2 cellular contexts compared by ENCODE assay signal in the genomic region with DNA sequence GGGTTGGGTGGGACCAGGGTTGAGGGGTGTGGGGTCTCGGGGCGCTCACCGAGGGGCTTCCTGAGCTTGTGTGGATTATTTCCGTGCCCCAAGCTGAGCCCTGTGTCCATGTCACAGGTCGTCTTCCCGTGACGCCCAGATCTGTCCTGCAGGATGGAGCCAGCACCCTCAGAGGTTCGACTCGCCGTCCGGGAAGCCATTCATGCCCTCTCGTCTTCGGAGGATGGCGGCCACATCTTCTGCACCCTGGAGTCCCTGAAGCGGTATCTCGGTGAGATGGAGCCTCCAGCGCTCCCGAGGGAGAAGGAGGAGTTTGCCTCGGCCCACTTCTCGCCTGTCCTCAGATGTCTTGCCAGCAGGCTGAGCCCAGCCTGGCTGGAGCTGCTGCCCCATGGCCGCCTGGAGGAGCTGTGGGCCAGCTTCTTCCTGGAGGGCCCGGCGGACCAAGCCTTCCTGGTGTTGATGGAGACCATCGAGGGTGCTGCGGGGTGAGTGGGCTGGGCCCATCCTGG.
TF ChIP-seq lines count a peak whose summit lies in the region.

No MANE protein-coding gene starts in this region.

TF ChIP-seq in A549, 52 proteins besides CTCF, POLR2A, EP300 and RAD21:
- no peak for TF ChIP-seq NPAS2 (CRISPR knock-in tag; IDR thresholded peaks at IDR 0.05; ENCODE audit: borderline replicate concordance)
- TF ChIP-seq, protein P1, sequence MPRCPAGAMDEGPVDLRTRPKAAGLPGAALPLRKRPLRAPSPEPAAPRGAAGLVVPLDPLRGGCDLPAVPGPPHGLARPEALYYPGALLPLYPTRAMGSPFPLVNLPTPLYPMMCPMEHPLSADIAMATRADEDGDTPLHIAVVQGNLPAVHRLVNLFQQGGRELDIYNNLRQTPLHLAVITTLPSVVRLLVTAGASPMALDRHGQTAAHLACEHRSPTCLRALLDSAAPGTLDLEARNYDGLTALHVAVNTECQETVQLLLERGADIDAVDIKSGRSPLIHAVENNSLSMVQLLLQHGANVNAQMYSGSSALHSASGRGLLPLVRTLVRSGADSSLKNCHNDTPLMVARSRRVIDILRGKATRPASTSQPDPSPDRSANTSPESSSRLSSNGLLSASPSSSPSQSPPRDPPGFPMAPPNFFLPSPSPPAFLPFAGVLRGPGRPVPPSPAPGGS (IDR thresholded peaks at IDR 0.05) = no peak
- TF ChIP-seq ZFP36 (IDR thresholded peaks at IDR 0.05; ENCODE audit: borderline replicate concordance, partially characterized antibody) = no peak
- TF ChIP-seq, protein P2, sequence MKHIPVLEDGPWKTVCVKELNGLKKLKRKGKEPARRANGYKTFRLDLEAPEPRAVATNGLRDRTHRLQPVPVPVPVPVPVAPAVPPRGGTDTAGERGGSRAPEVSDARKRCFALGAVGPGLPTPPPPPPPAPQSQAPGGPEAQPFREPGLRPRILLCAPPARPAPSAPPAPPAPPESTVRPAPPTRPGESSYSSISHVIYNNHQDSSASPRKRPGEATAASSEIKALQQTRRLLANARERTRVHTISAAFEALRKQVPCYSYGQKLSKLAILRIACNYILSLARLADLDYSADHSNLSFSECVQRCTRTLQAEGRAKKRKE (CRISPR knock-in tag; IDR thresholded peaks at IDR 0.05; ENCODE audit: low read depth) = no peak
- TF ChIP-seq RCOR1 (IDR thresholded peaks at IDR 0.05; ENCODE audit: low read depth, low read length) = no peak
- no peak for TF ChIP-seq HEYL (CRISPR knock-in tag; IDR thresholded peaks at IDR 0.05)
- TF ChIP-seq SMC3 (IDR thresholded peaks at IDR 0.05) = 0 out of 3 replicates have a peak, but pooled peaks have one; percentile 19
- TF ChIP-seq, protein P3, sequence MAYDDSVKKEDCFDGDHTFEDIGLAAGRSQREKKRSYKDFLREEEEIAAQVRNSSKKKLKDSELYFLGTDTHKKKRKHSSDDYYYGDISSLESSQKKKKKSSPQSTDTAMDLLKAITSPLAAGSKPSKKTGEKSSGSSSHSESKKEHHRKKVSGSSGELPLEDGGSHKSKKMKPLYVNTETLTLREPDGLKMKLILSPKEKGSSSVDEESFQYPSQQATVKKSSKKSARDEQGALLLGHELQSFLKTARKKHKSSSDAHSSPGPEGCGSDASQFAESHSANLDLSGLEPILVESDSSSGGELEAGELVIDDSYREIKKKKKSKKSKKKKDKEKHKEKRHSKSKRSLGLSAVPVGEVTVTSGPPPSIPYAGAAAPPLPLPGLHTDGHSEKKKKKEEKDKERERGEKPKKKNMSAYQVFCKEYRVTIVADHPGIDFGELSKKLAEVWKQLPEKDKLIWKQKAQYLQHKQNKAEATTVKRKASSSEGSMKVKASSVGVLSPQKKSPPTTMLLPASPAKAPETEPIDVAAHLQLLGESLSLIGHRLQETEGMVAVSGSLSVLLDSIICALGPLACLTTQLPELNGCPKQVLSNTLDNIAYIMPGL (CRISPR knock-in tag; IDR thresholded peaks at IDR 0.05; ENCODE audit: borderline replicate concordance) = no peak
- no peak for TF ChIP-seq MAZ (IDR thresholded peaks at IDR 0.05; ENCODE audit: borderline replicate concordance, low read depth, low read length)
TF ChIP-seq in A549: peak in this region for 1.

TF ChIP-seq in SK-N-SH, 30 proteins besides CTCF, POLR2A, EP300 and RAD21:
- TF ChIP-seq, protein P4, sequence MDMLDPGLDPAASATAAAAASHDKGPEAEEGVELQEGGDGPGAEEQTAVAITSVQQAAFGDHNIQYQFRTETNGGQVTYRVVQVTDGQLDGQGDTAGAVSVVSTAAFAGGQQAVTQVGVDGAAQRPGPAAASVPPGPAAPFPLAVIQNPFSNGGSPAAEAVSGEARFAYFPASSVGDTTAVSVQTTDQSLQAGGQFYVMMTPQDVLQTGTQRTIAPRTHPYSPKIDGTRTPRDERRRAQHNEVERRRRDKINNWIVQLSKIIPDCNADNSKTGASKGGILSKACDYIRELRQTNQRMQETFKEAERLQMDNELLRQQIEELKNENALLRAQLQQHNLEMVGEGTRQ (IDR thresholded peaks at IDR 0.05; ENCODE audit: borderline replicate concordance, low read depth, low read length) = no peak
- peak; percentile 60 for TF ChIP-seq SMC3 (IDR thresholded peaks at IDR 0.05; ENCODE audit: low read depth, low read length)
TF ChIP-seq in SK-N-SH: peak in this region for 1.
